17 cellular contexts compared by ENCODE assay signal in the genomic region with DNA sequence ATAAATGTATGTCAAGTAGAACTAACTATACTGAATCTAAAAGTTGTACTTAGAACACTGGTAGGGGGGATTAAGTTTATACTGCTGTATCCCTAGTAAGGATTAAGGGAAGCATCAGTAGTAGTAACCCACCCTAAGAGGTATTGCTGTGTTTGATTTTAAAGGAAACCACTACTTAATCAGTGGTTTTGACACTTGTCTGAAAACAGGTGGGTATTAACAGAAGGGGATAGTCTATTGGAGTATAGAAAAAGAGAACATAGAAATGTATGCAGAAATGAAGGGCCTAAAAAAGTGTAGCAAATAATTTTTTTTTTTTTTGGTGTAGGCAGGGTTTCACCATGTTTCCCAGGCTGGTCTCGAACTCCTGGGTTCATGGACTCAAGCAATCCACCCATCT. TPM values are rescaled to one million over a fixed set of nuclear protein-coding genes. Genes with fewer than 3 reads are reported as not detected.
A peak's percentile ranks its signal among the peaks of the same experiment; 100 is the strongest.
DNase-seq lines count a peak whose midpoint lies in the region; ATAC-seq and TF ChIP-seq lines count a peak whose summit lies in the region.
"Had no signal": no experiment of that assay in that cellular context is flagged by ENCODE, and none has a peak within 500 bp of the region (broad histone marks: within the 10 kb centered on the region; RNA-seq: fewer than 3 reads in every experiment).

No MANE protein-coding gene starts in this region.

- peak overlapping the region in 5 of 7 donors; percentile 1 to 94 (median 71) for H3K4me3 Mint-ChIP-seq in CD8-positive, alpha-beta memory T cell
- peak overlapping the region; percentile 93 for H3K4me3 Mint-ChIP-seq in central memory CD8-positive, alpha-beta T cell

- DNase-seq in CD8-positive, alpha-beta memory T cell, result no peak
- DNase-seq in central memory CD8-positive, alpha-beta T cell (ENCODE audit: low spot score in 2 of 2), result no peak
- no peak for DNase-seq in MM.1S
- DNase-seq in SHP77 (lab: John Stamatoyannopoulos, UW), result no peak
- DNase-seq: activated CD4-positive, CD25-positive, alpha-beta regulatory T cell; activated effector memory CD4-positive, alpha-beta T cell treated with anti-CD3 and anti-CD28 coated beads, Interleukin-2, amount 50 U/mL, for 16 hours; anterior cingulate cortex; GOT3; heart right ventricle; MG63; NCI-H187; NCI-H345; uterus had no signal

- peaks cover 32% of the 10 kb centered on the region for H3K36me3 ChIP-seq in BLaER1
- peaks cover 13% of the 10 kb centered on the region for H3K36me3 ChIP-seq in CD8-positive, alpha-beta memory T cell (ENCODE audit: insufficient read depth, low read length)
- peaks cover 7% of the 10 kb centered on the region; the same call in 1 of the 2 replicates for H3K36me3 ChIP-seq in Loucy (ENCODE audit: insufficient read depth, low read length)
- H3K36me3 ChIP-seq in MM.1S (replicated peaks; ENCODE audit: insufficient read depth, low read length), result 0 out of 2 replicates have a peak, but pooled peaks cover 2% of the 10 kb centered on the region
- H3K36me3 ChIP-seq: uterus had no signal

- no peaks in the 10 kb centered on the region for H3K27me3 Mint-ChIP-seq in CD8-positive, alpha-beta memory T cell
- H3K27me3 Mint-ChIP-seq in central memory CD8-positive, alpha-beta T cell, result no peaks in the 10 kb centered on the region

- H3K4me2 ChIP-seq in BLaER1, result peak overlapping the region; percentile 72
- H3K4me2 ChIP-seq in Loucy (ENCODE audit: low read depth, low read length, poor library complexity, severe bottlenecking), result peak overlapping the region; percentile 93
- H3K4me2 ChIP-seq in MM.1S (ENCODE audit: low read depth, low read length), result no peak overlapping the region

- peaks cover 0 to 6% (median 0%) of the 10 kb centered on the region in 5 donors for H3K9me3 Mint-ChIP-seq in CD8-positive, alpha-beta memory T cell
- peaks cover 5% of the 10 kb centered on the region for H3K9me3 Mint-ChIP-seq in central memory CD8-positive, alpha-beta T cell

- H3K4me3 ChIP-seq in BLaER1 (no peak overlapping the region), Loucy (ENCODE audit: low read length, poor library complexity, severe bottlenecking) (peak overlapping the region; percentile 99), MM.1S (ENCODE audit: low read length) (no peak overlapping the region)
- H3K4me3 ChIP-seq in CD8-positive, alpha-beta memory T cell (ENCODE audit: low read length), result no peak overlapping the region
- H3K4me3 ChIP-seq: MG63, uterus had no signal

- no peaks in the 10 kb centered on the region for H3K9me2 ChIP-seq in Loucy (replicated peaks; ENCODE audit: low read depth, low read length)
- no peaks in the 10 kb centered on the region for H3K9me2 ChIP-seq in MM.1S (replicated peaks; ENCODE audit: insufficient read depth, low read length)

- peaks cover 25% of the 10 kb centered on the region for H3K9me3 ChIP-seq in BLaER1
- no peaks in the 10 kb centered on the region for H3K9me3 ChIP-seq in CD8-positive, alpha-beta memory T cell (ENCODE audit: low read length)
- H3K9me3 ChIP-seq in Loucy (ENCODE audit: insufficient read depth, low read depth, low read length), result no peaks in the 10 kb centered on the region
- H3K9me3 ChIP-seq in MM.1S (replicated peaks; ENCODE audit: insufficient read depth, low read length), result no peaks in the 10 kb centered on the region
- H3K9me3 ChIP-seq: MG63, uterus had no signal

- ATAC-seq in central memory CD8-positive, alpha-beta T cell (replicated peaks; ENCODE audit: extremely low read depth, poor library complexity, severe bottlenecking), result no peak
- ATAC-seq in GM19395 (IDR thresholded peaks at IDR 0.05; ENCODE audit: unreplicated experiment) (no peak), HG03342 (IDR thresholded peaks at IDR 0.05; ENCODE audit: unreplicated experiment) (no peak)
- ATAC-seq: heart right ventricle had no signal

- H3K79me2 ChIP-seq in Loucy (ENCODE audit: insufficient read depth, low read length) (peaks cover 40% of the 10 kb centered on the region), MM.1S (ENCODE audit: low read length) (peaks cover 40% of the 10 kb centered on the region)

- peaks cover 15 to 41% (median 19%) of the 10 kb centered on the region in 3 donors for H3K36me3 Mint-ChIP-seq in CD8-positive, alpha-beta memory T cell
- H3K36me3 Mint-ChIP-seq in central memory CD8-positive, alpha-beta T cell (ENCODE audit: insufficient read depth), result peaks cover 19% of the 10 kb centered on the region

- H3F3A ChIP-seq in Loucy (ENCODE audit: low read depth) (0 out of 2 replicates have a peak, but pooled peaks cover 7% of the 10 kb centered on the region), MM.1S (ENCODE audit: insufficient read depth, low read length) (no peaks in the 10 kb centered on the region)

- CTCF ChIA-PET in CD8-positive, alpha-beta memory T cell (lab: Charles Lee), result no interaction called here

- H3K4me1 ChIP-seq in BLaER1 (peaks cover 24% of the 10 kb centered on the region), Loucy (ENCODE audit: insufficient read depth, low read length, poor library complexity, severe bottlenecking) (peaks cover 35% of the 10 kb centered on the region), MM.1S (ENCODE audit: low read length) (peaks cover 5% of the 10 kb centered on the region; the same call in 1 of the 2 replicates)
- H3K4me1 ChIP-seq in CD8-positive, alpha-beta memory T cell (ENCODE audit: insufficient read depth, low read length), result peaks cover 32% of the 10 kb centered on the region
- H3K4me1 ChIP-seq: uterus had no signal

- H3K9ac ChIP-seq in BLaER1 (no peak overlapping the region), Loucy (ENCODE audit: low read depth, low read length, poor library complexity, severe bottlenecking) (peak overlapping the region; percentile 43), MM.1S (ENCODE audit: low read length) (no peak overlapping the region)

- H3K27ac Mint-ChIP-seq in CD8-positive, alpha-beta memory T cell, result peak overlapping the region in 5 of 8 donors; percentile 24 to 66 (median 32)
- peak overlapping the region; percentile 26 for H3K27ac Mint-ChIP-seq in central memory CD8-positive, alpha-beta T cell (ENCODE audit: low read depth)

- H3K4me1 Mint-ChIP-seq in CD8-positive, alpha-beta memory T cell, result peaks cover 41 to 57% (median 52%) of the 10 kb centered on the region in 3 donors
- H3K4me1 Mint-ChIP-seq in central memory CD8-positive, alpha-beta T cell, result peaks cover 33% of the 10 kb centered on the region

- H4K20me1 ChIP-seq in BLaER1, result peaks cover 20% of the 10 kb centered on the region; the same call in 1 of the 2 replicates
- peaks cover 16% of the 10 kb centered on the region for H4K20me1 ChIP-seq in Loucy (ENCODE audit: insufficient read depth, low read length, poor library complexity, severe bottlenecking)
- no peaks in the 10 kb centered on the region for H4K20me1 ChIP-seq in MM.1S (ENCODE audit: insufficient read depth, low read length)

- H3K27me3 ChIP-seq in BLaER1 (no peaks in the 10 kb centered on the region), Loucy (ENCODE audit: insufficient read depth, low read length, poor library complexity, severe bottlenecking) (no peaks in the 10 kb centered on the region), MM.1S (replicated peaks; ENCODE audit: insufficient read depth, low read length) (no peaks in the 10 kb centered on the region)
- no peaks in the 10 kb centered on the region for H3K27me3 ChIP-seq in CD8-positive, alpha-beta memory T cell (ENCODE audit: insufficient read depth, low read length, poor library complexity, severe bottlenecking)
- H3K27me3 ChIP-seq: heart right ventricle, MG63, uterus had no signal

- POLR2A ChIA-PET in CD8-positive, alpha-beta memory T cell (lab: Charles Lee), result no interaction called here

- H2AFZ ChIP-seq in Loucy (ENCODE audit: low read length) (no peak overlapping the region), MM.1S (ENCODE audit: low read length) (no peak overlapping the region)

- TF ChIP-seq CTCF in Loucy (conservative IDR thresholded peaks at IDR 0.05; ENCODE audit: low read length), result no peak
- TF ChIP-seq CTCF in MM.1S (IDR thresholded peaks at IDR 0.05; ENCODE audit: low read length), result no peak

- no peak overlapping the region for H3K27ac ChIP-seq in BLaER1
- H3K27ac ChIP-seq in CD8-positive, alpha-beta memory T cell (ENCODE audit: low read depth, low read length), result no peak overlapping the region
- no peak overlapping the region for H3K27ac ChIP-seq in MM.1S (ENCODE audit: low read length)
- H3K27ac ChIP-seq: heart right ventricle, uterus had no signal

RNA-seq across cellular contexts. Expression of gene MIGA1, which starts 2.2 kb away (rescaled TPM):
- total RNA-seq in CD8-positive, alpha-beta memory T cell, result 10 to 100 TPM; 10.2 to 11.7 TPM
- polyA plus RNA-seq in CD8-positive, alpha-beta memory T cell, result 6.9 TPM

RNA-seq across cellular contexts. Expression of gene USP33, which starts 22.0 kb away (rescaled TPM):
- total RNA-seq in CD8-positive, alpha-beta memory T cell, result 10 to 100 TPM; 41.8 to 43.1 TPM
- polyA plus RNA-seq in CD8-positive, alpha-beta memory T cell, result 38.9 TPM
